1 cellular context compared by ENCODE assay signal in the genomic region with DNA sequence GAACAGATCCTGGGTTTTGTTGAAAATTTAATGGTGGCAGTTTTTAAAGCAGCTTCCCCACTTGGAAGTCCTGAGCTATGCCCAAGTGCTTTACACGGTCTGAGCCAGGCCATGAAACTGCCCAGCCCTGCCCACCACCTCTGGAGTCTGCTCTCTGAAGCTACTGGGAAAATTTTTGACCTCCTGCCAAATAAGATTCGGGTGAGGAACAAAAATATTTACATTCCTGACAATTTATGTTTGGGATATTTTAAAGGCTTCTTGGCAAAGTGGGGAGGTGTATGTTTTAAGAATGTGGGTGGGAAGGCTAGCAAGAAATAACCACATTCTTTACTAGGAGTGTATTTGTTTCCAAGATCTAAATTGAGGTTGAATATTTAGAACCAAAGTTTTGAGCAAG.
TF ChIP-seq lines count a peak whose summit lies in the region.

No MANE protein-coding gene starts in this region.

TF ChIP-seq in WTC11, 78 proteins besides CTCF, POLR2A, EP300 and RAD21 (continued from another document):
- TF ChIP-seq, protein P1, sequence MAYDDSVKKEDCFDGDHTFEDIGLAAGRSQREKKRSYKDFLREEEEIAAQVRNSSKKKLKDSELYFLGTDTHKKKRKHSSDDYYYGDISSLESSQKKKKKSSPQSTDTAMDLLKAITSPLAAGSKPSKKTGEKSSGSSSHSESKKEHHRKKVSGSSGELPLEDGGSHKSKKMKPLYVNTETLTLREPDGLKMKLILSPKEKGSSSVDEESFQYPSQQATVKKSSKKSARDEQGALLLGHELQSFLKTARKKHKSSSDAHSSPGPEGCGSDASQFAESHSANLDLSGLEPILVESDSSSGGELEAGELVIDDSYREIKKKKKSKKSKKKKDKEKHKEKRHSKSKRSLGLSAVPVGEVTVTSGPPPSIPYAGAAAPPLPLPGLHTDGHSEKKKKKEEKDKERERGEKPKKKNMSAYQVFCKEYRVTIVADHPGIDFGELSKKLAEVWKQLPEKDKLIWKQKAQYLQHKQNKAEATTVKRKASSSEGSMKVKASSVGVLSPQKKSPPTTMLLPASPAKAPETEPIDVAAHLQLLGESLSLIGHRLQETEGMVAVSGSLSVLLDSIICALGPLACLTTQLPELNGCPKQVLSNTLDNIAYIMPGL (CRISPR knock-in tag; IDR thresholded peaks at IDR 0.05): no peak
- TF ChIP-seq NFATC4 (CRISPR knock-in tag; IDR thresholded peaks at IDR 0.05) (no peak), EMX1 (CRISPR knock-in tag; IDR thresholded peaks at IDR 0.05) (no peak), MYBL2 (CRISPR knock-in tag; IDR thresholded peaks at IDR 0.05) (no peak), SMAD3 (CRISPR knock-in tag; IDR thresholded peaks at IDR 0.05; ENCODE audit: borderline replicate concordance) (no peak)
- TF ChIP-seq, protein P2, sequence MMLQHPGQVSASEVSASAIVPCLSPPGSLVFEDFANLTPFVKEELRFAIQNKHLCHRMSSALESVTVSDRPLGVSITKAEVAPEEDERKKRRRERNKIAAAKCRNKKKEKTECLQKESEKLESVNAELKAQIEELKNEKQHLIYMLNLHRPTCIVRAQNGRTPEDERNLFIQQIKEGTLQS (CRISPR knock-in tag; conservative IDR thresholded peaks at IDR 0.05): no peak
- TF ChIP-seq, protein P3, sequence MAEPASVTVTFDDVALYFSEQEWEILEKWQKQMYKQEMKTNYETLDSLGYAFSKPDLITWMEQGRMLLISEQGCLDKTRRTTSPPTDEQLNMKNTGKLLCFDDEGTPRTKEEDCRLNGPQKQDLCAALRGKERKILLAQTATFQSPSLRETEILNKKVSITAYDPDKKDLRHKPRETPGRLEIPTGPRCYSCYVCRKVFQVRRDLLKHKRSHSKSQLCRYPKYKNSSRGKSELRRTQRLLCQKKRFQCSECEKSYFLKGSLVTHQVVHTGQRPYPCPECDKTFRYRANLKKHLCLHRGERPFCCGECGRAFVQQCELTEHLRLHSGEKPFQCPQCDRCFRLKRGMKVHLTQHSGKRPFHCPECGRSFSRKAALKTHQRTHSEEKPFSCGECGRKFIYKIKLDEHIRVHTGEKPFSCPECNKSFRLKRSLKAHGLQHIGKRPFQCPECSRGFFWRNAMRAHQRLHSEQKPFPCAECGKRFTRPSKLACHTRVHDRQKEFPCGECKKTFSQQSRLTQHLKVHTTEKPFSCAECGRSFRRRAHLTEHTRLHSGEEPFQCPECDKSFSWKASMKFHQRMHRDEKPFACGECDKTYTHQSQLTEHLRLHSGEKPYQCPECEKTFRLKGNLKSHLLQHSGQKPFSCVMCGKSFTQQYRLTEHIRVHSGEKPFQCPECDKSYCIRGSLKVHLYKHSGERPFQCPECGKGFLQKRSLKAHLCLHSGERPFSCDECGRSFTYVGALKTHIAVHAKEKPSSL (CRISPR knock-in tag; conservative IDR thresholded peaks at IDR 0.05): no peak
- TF ChIP-seq, protein P4, sequence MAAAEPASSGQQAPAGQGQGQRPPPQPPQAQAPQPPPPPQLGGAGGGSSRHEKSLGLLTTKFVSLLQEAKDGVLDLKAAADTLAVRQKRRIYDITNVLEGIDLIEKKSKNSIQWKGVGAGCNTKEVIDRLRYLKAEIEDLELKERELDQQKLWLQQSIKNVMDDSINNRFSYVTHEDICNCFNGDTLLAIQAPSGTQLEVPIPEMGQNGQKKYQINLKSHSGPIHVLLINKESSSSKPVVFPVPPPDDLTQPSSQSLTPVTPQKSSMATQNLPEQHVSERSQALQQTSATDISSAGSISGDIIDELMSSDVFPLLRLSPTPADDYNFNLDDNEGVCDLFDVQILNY (CRISPR knock-in tag; IDR thresholded peaks at IDR 0.05): no peak
